ENCODE assay signal across 32 cellular contexts in genomic region chr4:133597252-133597651, GRCh38.
"Had no signal": no experiment of that assay in that cellular context is flagged by ENCODE, and none has a peak within 500 bp of the region (broad histone marks: within the 10 kb centered on the region; RNA-seq: fewer than 3 reads in every experiment).

No MANE protein-coding gene starts in this region.

- H3K4me2 ChIP-seq: SK-N-SH had no signal

- FAIRE-seq: TTC549 had no signal

- H3K27ac ChIP-seq: brain microvascular endothelial cell, Peyer's patch, SJSA1, VCaP had no signal

- H3K36me3 ChIP-seq: brain microvascular endothelial cell, MG63, Peyer's patch, SJSA1 had no signal

- H3K4me1 ChIP-seq: Peyer's patch, SJSA1 had no signal

- H3K27me3 ChIP-seq: brain microvascular endothelial cell, MG63, Peyer's patch, SJSA1 had no signal

- H3K9me3 ChIP-seq: MG63, Peyer's patch, SJSA1, SK-N-SH had no signal

- ATAC-seq: activated naive CD4-positive, alpha-beta T cell treated with anti-CD3 and anti-CD28 coated beads, Interleukin-2, amount 50 U/mL, for 72 hours; activated T-cell treated with anti-CD3 and anti-CD28 coated beads, Interleukin-2, amount 50 U/mL, for 4 hours; PC-3 had no signal

- DNase-seq: activated B cell treated with CpG ODN at 0.5 μM for 24 hours; activated CD4-positive, alpha-beta memory T cell treated with anti-CD3 and anti-CD28 coated beads for 36 hours; activated CD4-positive, alpha-beta T cell treated with anti-CD3 and anti-CD28 coated beads for 4 hours; activated CD4-positive, alpha-beta T cell treated with anti-CD3 and anti-CD28 coated beads, Interleukin-2, amount 50 U/mL, for 1 hour; activated CD4-positive, CD25-positive, alpha-beta regulatory T cell treated with anti-CD3 and anti-CD28 coated beads, Interleukin-2, amount 50 U/mL, for 72 hours; activated CD8-positive, alpha-beta memory T cell treated with anti-CD3 and anti-CD28 coated beads, Interleukin-2, amount 50 U/mL, for 4 hours; activated gamma-delta T cell treated with Interleukin-2 at 50 U/mL for 16 hours; activated naive CD4-positive, alpha-beta T cell treated with anti-CD3 and anti-CD28 coated beads for 36 hours; activated T-cell treated with anti-CD3 and anti-CD28 coated beads for 4 hours; activated T-cell treated with anti-CD3 and anti-CD28 coated beads, Interleukin-2, amount 50 U/mL, for 4 hours; aorta; brain microvascular endothelial cell; central memory CD4-positive, alpha-beta T cell; Kasumi-1; MG63; NCI-H1048; NCI-H1105 treated with DMSO at 0.1 percent for 48 hours; NCI-H1436; NCI-H1694; NCI-H1930; NCI-H2081 treated with DMSO at 0.1 percent for 48 hours; NCI-H345; NCI-H524 treated with DMSO at 0.1 percent for 48 hours; PC-3; Peyer's patch; RPMI8226; SHP77 treated with DMSO at 0.1 percent for 48 hours; SK-N-SH had no signal

- H3K9ac ChIP-seq: SK-N-SH had no signal

- H3K4me3 ChIP-seq: MG63, Peyer's patch, SJSA1 had no signal
